ENCODE assay signal across 1 cellular context in the genomic region with DNA sequence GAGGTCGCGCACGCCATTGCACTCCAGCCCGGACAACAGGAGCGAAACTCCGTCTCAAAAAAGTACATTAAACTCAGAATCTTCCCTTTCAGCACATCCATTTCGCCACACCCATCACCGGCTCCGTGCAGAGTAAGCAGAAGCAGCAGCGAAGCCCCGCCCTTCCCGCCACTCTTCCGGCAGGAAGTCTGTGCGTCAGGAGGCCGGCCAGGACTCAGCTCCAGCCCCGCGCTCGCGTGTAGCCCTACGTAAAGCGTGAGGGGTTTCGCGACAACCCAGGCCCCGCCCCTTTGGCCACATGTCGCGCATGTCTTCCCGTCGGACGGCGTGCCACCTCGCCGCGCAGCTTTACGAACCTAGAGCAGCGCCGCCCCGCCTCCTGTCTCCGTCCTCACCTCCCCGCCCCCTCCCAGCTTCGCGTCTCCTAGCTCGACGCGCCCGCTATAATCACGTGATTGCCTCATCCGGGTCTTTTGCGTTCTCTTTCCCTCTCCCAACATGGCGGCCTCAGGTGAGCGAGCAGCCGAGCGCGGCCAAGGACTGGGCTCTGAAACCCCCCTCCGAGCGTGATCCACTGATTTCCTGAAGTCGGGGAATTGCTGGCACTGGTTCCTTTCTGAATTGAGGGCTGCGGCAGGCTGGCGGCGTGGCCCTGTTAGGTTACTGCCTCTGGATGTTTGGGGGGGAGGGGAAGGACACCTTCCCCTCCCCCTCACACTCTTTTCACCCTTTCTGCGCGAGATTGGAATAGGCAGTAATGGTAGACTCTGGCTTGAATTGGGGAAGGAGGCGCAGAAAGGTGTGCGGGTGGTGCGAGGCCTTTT.
A peak's percentile ranks its signal among the peaks of the same experiment; 100 is the strongest.
TF ChIP-seq lines count a peak whose summit lies in the region.

EIF4B (plus strand) TSS at position 471 of the 824 bp plus-strand sequence; CDS start at position 499, 28 bp downstream.

TF ChIP-seq in WTC11, 78 proteins besides CTCF, POLR2A, EP300 and RAD21 (continued from another document):
- TF ChIP-seq ZBTB43 (CRISPR knock-in tag; IDR thresholded peaks at IDR 0.05) (0 out of 2 replicates have a peak, but pooled peaks have one; percentile 65), SMAD4 (CRISPR knock-in tag; IDR thresholded peaks at IDR 0.05) (peak; percentile 80; the same call in 1 of the 2 replicates), OVOL2 (CRISPR knock-in tag; IDR thresholded peaks at IDR 0.05; ENCODE audit: borderline replicate concordance) (no peak), NR3C1 (CRISPR knock-in tag; conservative IDR thresholded peaks at IDR 0.05; ENCODE audit: low read depth) (no peak), FOXP1 (CRISPR knock-in tag; IDR thresholded peaks at IDR 0.05; ENCODE audit: borderline replicate concordance) (peak; percentile 27; the same call in 1 of the 2 replicates), ARID4B (CRISPR knock-in tag; IDR thresholded peaks at IDR 0.05; ENCODE audit: borderline replicate concordance) (0 out of 2 replicates have a peak, but pooled peaks have one; percentile 17), CBFB (CRISPR knock-in tag; IDR thresholded peaks at IDR 0.05; ENCODE audit: low read depth) (no peak), SMAD3 (CRISPR knock-in tag; IDR thresholded peaks at IDR 0.05; ENCODE audit: borderline replicate concordance) (0 out of 2 replicates have a peak, but pooled peaks have one; percentile 46), SP1 (CRISPR knock-in tag; conservative IDR thresholded peaks at IDR 0.05) (peak; percentile 95), ZNF532 (CRISPR knock-in tag; IDR thresholded peaks at IDR 0.05; ENCODE audit: borderline replicate concordance) (peak; percentile 57; the same call in 1 of the 2 replicates), ESRRA (CRISPR knock-in tag; IDR thresholded peaks at IDR 0.05; ENCODE audit: borderline replicate concordance) (peak; percentile 47; the same call in 1 of the 2 replicates), ZBTB21 (CRISPR knock-in tag; IDR thresholded peaks at IDR 0.05; ENCODE audit: borderline replicate concordance) (no peak), GABPB1 (CRISPR knock-in tag; IDR thresholded peaks at IDR 0.05) (peak; percentile 76; the same call in 1 of the 2 replicates), CREB1 (CRISPR knock-in tag; IDR thresholded peaks at IDR 0.05) (no peak), KAT7 (CRISPR knock-in tag; IDR thresholded peaks at IDR 0.05; ENCODE audit: borderline replicate concordance) (peak; percentile 21; the same call in 1 of the 2 replicates), TEAD1 (CRISPR knock-in tag; IDR thresholded peaks at IDR 0.05) (peak; percentile 71; the same call in 1 of the 2 replicates), ELF4 (CRISPR knock-in tag; IDR thresholded peaks at IDR 0.05; ENCODE audit: low read depth) (no peak), IRF1 (CRISPR knock-in tag; IDR thresholded peaks at IDR 0.05) (0 out of 2 replicates have a peak, but pooled peaks have one; percentile 57), MYBL2 (CRISPR knock-in tag; IDR thresholded peaks at IDR 0.05) (peak; percentile 79; the same call in 1 of the 2 replicates), FOXK1 (CRISPR knock-in tag; IDR thresholded peaks at IDR 0.05) (peak; percentile 91)
- TF ChIP-seq, protein P1, sequence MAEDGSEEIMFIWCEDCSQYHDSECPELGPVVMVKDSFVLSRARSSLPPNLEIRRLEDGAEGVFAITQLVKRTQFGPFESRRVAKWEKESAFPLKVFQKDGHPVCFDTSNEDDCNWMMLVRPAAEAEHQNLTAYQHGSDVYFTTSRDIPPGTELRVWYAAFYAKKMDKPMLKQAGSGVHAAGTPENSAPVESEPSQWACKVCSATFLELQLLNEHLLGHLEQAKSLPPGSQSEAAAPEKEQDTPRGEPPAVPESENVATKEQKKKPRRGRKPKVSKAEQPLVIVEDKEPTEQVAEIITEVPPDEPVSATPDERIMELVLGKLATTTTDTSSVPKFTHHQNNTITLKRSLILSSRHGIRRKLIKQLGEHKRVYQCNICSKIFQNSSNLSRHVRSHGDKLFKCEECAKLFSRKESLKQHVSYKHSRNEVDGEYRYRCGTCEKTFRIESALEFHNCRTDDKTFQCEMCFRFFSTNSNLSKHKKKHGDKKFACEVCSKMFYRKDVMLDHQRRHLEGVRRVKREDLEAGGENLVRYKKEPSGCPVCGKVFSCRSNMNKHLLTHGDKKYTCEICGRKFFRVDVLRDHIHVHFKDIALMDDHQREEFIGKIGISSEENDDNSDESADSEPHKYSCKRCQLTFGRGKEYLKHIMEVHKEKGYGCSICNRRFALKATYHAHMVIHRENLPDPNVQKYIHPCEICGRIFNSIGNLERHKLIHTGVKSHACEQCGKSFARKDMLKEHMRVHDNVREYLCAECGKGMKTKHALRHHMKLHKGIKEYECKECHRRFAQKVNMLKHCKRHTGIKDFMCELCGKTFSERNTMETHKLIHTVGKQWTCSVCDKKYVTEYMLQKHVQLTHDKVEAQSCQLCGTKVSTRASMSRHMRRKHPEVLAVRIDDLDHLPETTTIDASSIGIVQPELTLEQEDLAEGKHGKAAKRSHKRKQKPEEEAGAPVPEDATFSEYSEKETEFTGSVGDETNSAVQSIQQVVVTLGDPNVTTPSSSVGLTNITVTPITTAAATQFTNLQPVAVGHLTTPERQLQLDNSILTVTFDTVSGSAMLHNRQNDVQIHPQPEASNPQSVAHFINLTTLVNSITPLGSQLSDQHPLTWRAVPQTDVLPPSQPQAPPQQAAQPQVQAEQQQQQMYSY (CRISPR knock-in tag; IDR thresholded peaks at IDR 0.05), result no peak
- TF ChIP-seq, protein P2, sequence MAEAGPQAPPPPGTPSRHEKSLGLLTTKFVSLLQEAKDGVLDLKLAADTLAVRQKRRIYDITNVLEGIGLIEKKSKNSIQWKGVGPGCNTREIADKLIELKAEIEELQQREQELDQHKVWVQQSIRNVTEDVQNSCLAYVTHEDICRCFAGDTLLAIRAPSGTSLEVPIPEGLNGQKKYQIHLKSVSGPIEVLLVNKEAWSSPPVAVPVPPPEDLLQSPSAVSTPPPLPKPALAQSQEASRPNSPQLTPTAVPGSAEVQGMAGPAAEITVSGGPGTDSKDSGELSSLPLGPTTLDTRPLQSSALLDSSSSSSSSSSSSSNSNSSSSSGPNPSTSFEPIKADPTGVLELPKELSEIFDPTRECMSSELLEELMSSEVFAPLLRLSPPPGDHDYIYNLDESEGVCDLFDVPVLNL (CRISPR knock-in tag; IDR thresholded peaks at IDR 0.05; ENCODE audit: borderline replicate concordance, low read depth), result no peak
- TF ChIP-seq, protein P3, sequence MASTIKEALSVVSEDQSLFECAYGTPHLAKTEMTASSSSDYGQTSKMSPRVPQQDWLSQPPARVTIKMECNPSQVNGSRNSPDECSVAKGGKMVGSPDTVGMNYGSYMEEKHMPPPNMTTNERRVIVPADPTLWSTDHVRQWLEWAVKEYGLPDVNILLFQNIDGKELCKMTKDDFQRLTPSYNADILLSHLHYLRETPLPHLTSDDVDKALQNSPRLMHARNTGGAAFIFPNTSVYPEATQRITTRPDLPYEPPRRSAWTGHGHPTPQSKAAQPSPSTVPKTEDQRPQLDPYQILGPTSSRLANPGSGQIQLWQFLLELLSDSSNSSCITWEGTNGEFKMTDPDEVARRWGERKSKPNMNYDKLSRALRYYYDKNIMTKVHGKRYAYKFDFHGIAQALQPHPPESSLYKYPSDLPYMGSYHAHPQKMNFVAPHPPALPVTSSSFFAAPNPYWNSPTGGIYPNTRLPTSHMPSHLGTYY (CRISPR knock-in tag; IDR thresholded peaks at IDR 0.05), result peak; percentile 33; the same call in 1 of the 2 replicates
- TF ChIP-seq, protein P4, sequence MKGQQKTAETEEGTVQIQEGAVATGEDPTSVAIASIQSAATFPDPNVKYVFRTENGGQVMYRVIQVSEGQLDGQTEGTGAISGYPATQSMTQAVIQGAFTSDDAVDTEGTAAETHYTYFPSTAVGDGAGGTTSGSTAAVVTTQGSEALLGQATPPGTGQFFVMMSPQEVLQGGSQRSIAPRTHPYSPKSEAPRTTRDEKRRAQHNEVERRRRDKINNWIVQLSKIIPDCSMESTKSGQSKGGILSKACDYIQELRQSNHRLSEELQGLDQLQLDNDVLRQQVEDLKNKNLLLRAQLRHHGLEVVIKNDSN (CRISPR knock-in tag; IDR thresholded peaks at IDR 0.05), result peak; percentile 93
- TF ChIP-seq, protein P5, sequence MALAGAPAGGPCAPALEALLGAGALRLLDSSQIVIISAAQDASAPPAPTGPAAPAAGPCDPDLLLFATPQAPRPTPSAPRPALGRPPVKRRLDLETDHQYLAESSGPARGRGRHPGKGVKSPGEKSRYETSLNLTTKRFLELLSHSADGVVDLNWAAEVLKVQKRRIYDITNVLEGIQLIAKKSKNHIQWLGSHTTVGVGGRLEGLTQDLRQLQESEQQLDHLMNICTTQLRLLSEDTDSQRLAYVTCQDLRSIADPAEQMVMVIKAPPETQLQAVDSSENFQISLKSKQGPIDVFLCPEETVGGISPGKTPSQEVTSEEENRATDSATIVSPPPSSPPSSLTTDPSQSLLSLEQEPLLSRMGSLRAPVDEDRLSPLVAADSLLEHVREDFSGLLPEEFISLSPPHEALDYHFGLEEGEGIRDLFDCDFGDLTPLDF (CRISPR knock-in tag; IDR thresholded peaks at IDR 0.05), result no peak
TF ChIP-seq in WTC11: peak in this region for 24.
